In genomic region chr3:171460226-171461086, GRCh38 we compare ENCODE assay signal across 8 cellular contexts. TPM values are rescaled to one million over a fixed set of nuclear protein-coding genes. Genes with fewer than 3 reads are reported as not detected.
DNase-seq lines count a peak whose midpoint lies in the region; ATAC-seq and TF ChIP-seq lines count a peak whose summit lies in the region.

TNIK (minus strand) TSS chr3:171460405; CDS start chr3:171460063, 342 bp downstream.

- H3K27me3 ChIP-seq in brain microvascular endothelial cell (replicated peaks): no peaks in the 10 kb centered on the region
- H3K27me3 ChIP-seq in iPS-18a (ENCODE audit: control insufficient read depth, insufficient read depth, low read length): peaks cover 13% of the 10 kb centered on the region
- H3K27me3 ChIP-seq in skeletal muscle satellite cell (ENCODE audit: control insufficient read depth, insufficient read depth, low read length): peaks cover 56% of the 10 kb centered on the region

- H3K9me3 ChIP-seq in iPS-18a (ENCODE audit: control insufficient read depth, low read depth, low read length): no peaks in the 10 kb centered on the region
- H3K9me3 ChIP-seq in skeletal muscle satellite cell (replicated peaks; ENCODE audit: low read length): no peaks in the 10 kb centered on the region

- H3K4me3 ChIP-seq in brain microvascular endothelial cell (ENCODE audit: low read depth, low read length) (peak within 1 kb of the TSS; percentile 79), iPS-18a (ENCODE audit: low read length) (peak within 1 kb of the TSS; percentile 87), skeletal muscle satellite cell (ENCODE audit: low read length) (peak within 1 kb of the TSS; percentile 67)

- TF ChIP-seq CTCF in brain microvascular endothelial cell (IDR thresholded peaks at IDR 0.05; ENCODE audit: low read depth, low read length, missing control alignments): peak; percentile 49

- H3K9ac ChIP-seq in iPS-18a (ENCODE audit: low read length) (peak within 1 kb of the TSS; percentile 75), skeletal muscle satellite cell (ENCODE audit: low read depth, low read length) (peak within 1 kb of the TSS; percentile 29)

- peak within 1 kb of the TSS; percentile 96 for H3K4me2 ChIP-seq in skeletal muscle satellite cell (ENCODE audit: low read length)

- peak; percentile 30 for DNase-seq in NCI-H345 (lab: John Stamatoyannopoulos, UW)
- no peak for DNase-seq in NCI-H345 treated with DMSO at 0.1 percent for 48 hours (lab: John Stamatoyannopoulos, UW; ENCODE audit: unreplicated experiment)
- DNase-seq in NCI-H2029 treated with DMSO at 0.1 percent for 48 hours (lab: John Stamatoyannopoulos, UW): peak; percentile 74
- peak; percentile 78 for DNase-seq in UCSD-AML1 (lab: John Stamatoyannopoulos, UW; ENCODE audit: unreplicated experiment)
- peak; percentile 96 for DNase-seq in brain microvascular endothelial cell

- in situ Hi-C loops in brain microvascular endothelial cell (cut with HindIII; ENCODE audit: low pct_ligation_motif_present, low sequenced_read_pairs): no loop called here

- H3K4me1 ChIP-seq in iPS-18a (ENCODE audit: control insufficient read depth, low read depth, low read length): peaks cover 38% of the 10 kb centered on the region
- H3K4me1 ChIP-seq in skeletal muscle satellite cell (ENCODE audit: control insufficient read depth, insufficient read depth, low read length): peaks cover 16% of the 10 kb centered on the region

- ATAC-seq in HG02970 (IDR thresholded peaks at IDR 0.05; ENCODE audit: low FRiP score, unreplicated experiment): peak; percentile 80

- H3K36me3 ChIP-seq in brain microvascular endothelial cell (replicated peaks): no peaks in the 10 kb centered on the region
- H3K36me3 ChIP-seq in iPS-18a (ENCODE audit: control insufficient read depth, low read depth, low read length): no peaks in the 10 kb centered on the region
- H3K36me3 ChIP-seq in skeletal muscle satellite cell (ENCODE audit: insufficient read depth, low read length): no peaks in the 10 kb centered on the region

- H3K27ac ChIP-seq in brain microvascular endothelial cell (peak within 1 kb of the TSS; percentile 36), iPS-18a (ENCODE audit: low read length) (peak within 1 kb of the TSS; percentile 3)

RNA-seq across cellular contexts. Expression of gene TNIK, which starts in this region (rescaled TPM):
- total RNA-seq in skeletal muscle satellite cell (2012; rRNA removed): 5.0 and 6.1 TPM in 2 replicates
